Comparison of ENCODE assay signal across 20 cellular contexts in the genomic region with DNA sequence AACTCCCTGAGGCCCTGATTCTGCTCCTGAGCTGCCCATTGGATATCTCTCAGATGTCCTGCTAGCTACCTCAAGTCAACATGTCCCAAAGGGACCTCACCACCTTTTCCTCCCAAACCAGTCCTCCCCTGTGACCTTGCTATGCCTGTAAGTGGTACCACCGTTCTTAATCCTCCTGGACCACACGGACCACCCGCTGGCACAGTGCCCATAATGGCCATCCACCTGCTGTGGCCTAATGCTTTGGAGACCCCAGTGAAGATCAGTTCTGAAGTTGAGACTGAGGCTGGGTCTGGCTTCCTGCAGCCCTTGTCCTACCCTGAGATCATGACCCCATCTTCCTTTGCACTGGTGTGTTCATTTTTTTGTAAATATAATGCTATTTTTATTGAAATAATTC.
"Had no signal": no experiment of that assay in that cellular context is flagged by ENCODE, and none has a peak within 500 bp of the region (broad histone marks: within the 10 kb centered on the region; RNA-seq: fewer than 3 reads in every experiment).

No MANE protein-coding gene starts in this region.

- H3K27ac ChIP-seq: dorsolateral prefrontal cortex, epithelial cell of prostate, esophagus muscularis mucosa, gastrocnemius medialis, left ventricle myocardium inferior, thoracic aorta, transverse colon had no signal

- H3K9me3 ChIP-seq: esophagus muscularis mucosa, gastrocnemius medialis, left ventricle myocardium inferior, stomach, thoracic aorta, transverse colon had no signal

- H3K27ac Mint-ChIP-seq: naive B cell had no signal

- ATAC-seq: gastrocnemius medialis had no signal

- H3K36me3 ChIP-seq: esophagus muscularis mucosa, gastrocnemius medialis, left ventricle myocardium inferior, stomach, thoracic aorta, transverse colon had no signal

- DNase-seq: cortex of kidney; dorsolateral prefrontal cortex; effector CD8-positive, alpha-beta T cell; gastrocnemius medialis; kidney; left cardiac atrium; left ventricle myocardium inferior; mesenchymal stem cell; naive B cell; posterior cingulate gyrus; small intestine; stimulated activated CD4-positive, alpha-beta T cell treated with anti-CD3 and anti-CD28 coated beads, Interleukin-12 subunit alpha, Interleukin-12 subunit beta, amount 100 ng/mL, for 4 hours; stimulated activated naive CD4-positive, alpha-beta T cell; stomach; substantia nigra; transverse colon had no signal

- H3K4me1 Mint-ChIP-seq: naive B cell had no signal

- H3K4me1 ChIP-seq: esophagus muscularis mucosa, gastrocnemius medialis, left ventricle myocardium inferior had no signal

- H3K4me3 ChIP-seq: dorsolateral prefrontal cortex, esophagus muscularis mucosa, gastrocnemius medialis, left ventricle myocardium inferior, lung, stomach, thoracic aorta, transverse colon had no signal

- H3K27me3 ChIP-seq: gastrocnemius medialis had no signal

- H3K4me3 Mint-ChIP-seq: naive B cell had no signal
